23 cellular contexts compared by ENCODE assay signal in the genomic region with DNA sequence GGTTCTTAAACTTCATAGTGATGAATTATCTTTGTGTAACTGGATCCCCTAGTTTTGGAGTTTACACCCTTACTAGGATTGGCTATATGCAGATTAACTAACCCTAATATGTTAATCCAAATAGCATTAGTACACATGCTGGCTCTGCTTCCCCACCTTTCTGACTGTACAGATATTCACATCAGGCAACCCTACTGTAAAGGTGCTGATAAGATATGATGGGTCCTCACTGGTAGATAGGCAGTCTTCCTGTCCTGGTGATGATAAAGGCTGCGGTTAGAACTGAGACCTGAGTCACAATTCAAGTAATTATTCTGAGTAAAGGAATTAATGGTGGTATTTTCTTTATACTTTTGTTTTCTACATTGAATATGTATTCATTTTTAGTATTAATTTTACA.
"Had no signal": no experiment of that assay in that cellular context is flagged by ENCODE, and none has a peak within 500 bp of the region (broad histone marks: within the 10 kb centered on the region; RNA-seq: fewer than 3 reads in every experiment).

No MANE protein-coding gene starts in this region.

- H3K4me3 ChIP-seq: dorsolateral prefrontal cortex, gastrocnemius medialis, lung, mucosa of descending colon, neural progenitor cell, prostate gland, right atrium auricular region, smooth muscle cell, thyroid gland had no signal

- H3K36me3 ChIP-seq: gastrocnemius medialis, neural progenitor cell, prostate gland, right atrium auricular region, thyroid gland had no signal

- H3K27me3 ChIP-seq: gastrocnemius medialis, neural progenitor cell, right atrium auricular region, thyroid gland had no signal

- DNase-seq: dorsolateral prefrontal cortex; effector CD4-positive, alpha-beta T cell; foreskin fibroblast; gastrocnemius medialis; head of caudate nucleus; left ventricle myocardium superior; mucosa of descending colon; naive B cell; stimulated activated CD4-positive, alpha-beta T cell treated with anti-CD3 and anti-CD28 coated beads, Interleukin-12 subunit alpha, Interleukin-12 subunit beta, amount 100 ng/mL, for 4 hours; stimulated activated CD4-positive, alpha-beta T cell treated with anti-CD3 and anti-CD28 coated beads, Interleukin-1b, Interleukin-23, amount 100 ng/mL, for 48 hours; stimulated activated CD4-positive, alpha-beta T cell treated with anti-CD3 and anti-CD28 coated beads, Interleukin-4, amount 100 ng/mL, for 1 hour; stimulated activated CD8-positive, alpha-beta memory T cell treated with anti-CD3 and anti-CD28 coated beads, Interleukin-4, amount 100 ng/mL, for 48 hours; stimulated activated naive CD4-positive, alpha-beta T cell; stimulated activated naive CD8-positive, alpha-beta T cell treated with anti-CD3 and anti-CD28 coated beads, Interleukin-15, amount 100 ng/mL, for 72 hours; thyroid gland; trophoblast cell had no signal

- H3K4me1 ChIP-seq: gastrocnemius medialis, neural progenitor cell, prostate gland, right atrium auricular region, thyroid gland had no signal

- H3K9me3 ChIP-seq: gastrocnemius medialis, mucosa of descending colon, prostate gland, right atrium auricular region, thyroid gland had no signal

- H3K27ac ChIP-seq: dorsolateral prefrontal cortex, gastrocnemius medialis, neural progenitor cell, prostate gland, right atrium auricular region, thyroid gland had no signal

- ATAC-seq: esophagus mucosa; gastrocnemius medialis; left ventricle myocardium superior; mucosa of descending colon; sciatic nerve; stimulated activated naive CD8-positive, alpha-beta T cell treated with anti-CD3 and anti-CD28 coated beads, Interleukin-15, amount 100 ng/mL, for 72 hours had no signal

- H3K9ac ChIP-seq: neural progenitor cell had no signal

- H3K4me2 ChIP-seq: neural progenitor cell, smooth muscle cell had no signal
